Comparison of ENCODE assay signal across 16 cellular contexts in the genomic region with DNA sequence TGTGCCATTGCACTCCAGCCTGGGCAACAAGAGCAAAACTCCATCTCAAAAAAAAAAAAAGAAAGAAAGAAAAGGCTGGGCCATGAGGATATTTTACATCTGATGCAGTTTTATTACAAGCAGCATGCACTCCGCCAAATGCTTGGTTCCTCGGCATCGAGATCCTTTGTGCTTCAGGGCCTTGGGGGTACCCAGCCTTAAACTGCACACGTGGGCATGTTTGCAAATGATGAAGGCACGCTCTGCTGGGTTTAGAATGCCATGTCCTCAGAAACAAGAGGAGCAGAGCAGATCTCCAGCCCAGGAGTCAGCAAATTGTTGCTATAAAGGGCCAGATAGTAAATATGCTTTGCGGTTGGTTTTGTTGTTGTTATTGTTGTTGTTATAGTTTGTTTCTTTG.
A peak's percentile ranks its signal among the peaks of the same experiment; 100 is the strongest.
DNase-seq lines count a peak whose midpoint lies in the region; ATAC-seq and TF ChIP-seq lines count a peak whose summit lies in the region.
"Had no signal": no experiment of that assay in that cellular context is flagged by ENCODE, and none has a peak within 500 bp of the region (broad histone marks: within the 10 kb centered on the region; RNA-seq: fewer than 3 reads in every experiment).

No MANE protein-coding gene starts in this region.

- no peak overlapping the region for H3K4me3 ChIP-seq in BLaER1 treated with 17β-estradiol and CSF1 and Interleukin-3, amounts not matched to agents 10 nM and 100 nM
- no peak overlapping the region for H3K4me3 ChIP-seq in lower lobe of right lung
- H3K4me3 ChIP-seq in mesenchymal stem cell (ENCODE audit: insufficient read depth in 1 of 2, low read depth in 1 of 2, low read length in 2 of 2) = no peak overlapping the region
- H3K4me3 ChIP-seq: A549 had no signal

- no peaks in the 10 kb centered on the region for H3K9me3 ChIP-seq in BLaER1 treated with 17β-estradiol and CSF1 and Interleukin-3, amounts not matched to agents 10 nM and 100 nM (replicated peaks in 1 of 11)
- H3K9me3 ChIP-seq in lower lobe of right lung (no peaks in the 10 kb centered on the region), mesenchymal stem cell (ENCODE audit: control insufficient read depth, low read length) (no peaks in the 10 kb centered on the region)
- H3K9me3 ChIP-seq: A549 had no signal

- peaks cover 17 to 22% (median 20%) of the 10 kb centered on the region in 10 experiments for H3K4me1 ChIP-seq in BLaER1 treated with 17β-estradiol and CSF1 and Interleukin-3, amounts not matched to agents 10 nM and 100 nM
- H3K4me1 ChIP-seq in lower lobe of right lung (no peaks in the 10 kb centered on the region), mesenchymal stem cell (ENCODE audit: control insufficient read depth, insufficient read depth, low read depth, low read length) (peaks cover 4% of the 10 kb centered on the region)
- H3K4me1 ChIP-seq: A549 had no signal

- intact Hi-C loops in lower lobe of right lung (cut with DNase I) = no loop called here

- WGBS in mesenchymal stem cell = 96% methylated on average over 5 of the region's 6 CpGs

- no peak overlapping the region for H3K4ac ChIP-seq in mesenchymal stem cell (ENCODE audit: low read depth in 1 of 2, low read length in 2 of 2)

- CTCF ChIA-PET in RWPE1 (lab: Yijun Ruan, JAX) = no interaction called here

- POLR2A ChIA-PET in RWPE1 (lab: Yijun Ruan, JAX; ENCODE audit: low non-redundant PET) = no interaction called here

- peak overlapping the region in 1 of 2 experiments; percentile 68 for H3K18ac ChIP-seq in mesenchymal stem cell (ENCODE audit: low read depth in 1 of 2, low read length in 2 of 2)

- H3K27ac ChIP-seq in BLaER1 treated with 17β-estradiol and CSF1 and Interleukin-3, amounts not matched to agents 10 nM and 100 nM = peak overlapping the region in 9 of 11 experiments; percentile 33 to 71 (median 61); a peak in 15 of 22 replicates
- 0 out of 2 replicates have a peak overlapping the region, but pooled peaks have one; percentile 11 for H3K27ac ChIP-seq in VCaP
- peak overlapping the region; percentile 6 for H3K27ac ChIP-seq in lower lobe of right lung
- H3K27ac ChIP-seq in substantia nigra (ENCODE audit: low read depth, low read length, poor library complexity, severe bottlenecking) = peak overlapping the region; percentile 63
- H3K27ac ChIP-seq in mesenchymal stem cell (ENCODE audit: low read length, poor library complexity, severe bottlenecking) = no peak overlapping the region
- no peak overlapping the region for H3K27ac ChIP-seq in RWPE1
- H3K27ac ChIP-seq: A549 had no signal

- no peak overlapping the region for H2BK12ac ChIP-seq in mesenchymal stem cell (ENCODE audit: low read length in 2 of 2)

- no peaks in the 10 kb centered on the region for H4K20me1 ChIP-seq in BLaER1 treated with 17β-estradiol and CSF1 and Interleukin-3, amounts not matched to agents 10 nM and 100 nM

- H4K8ac ChIP-seq in mesenchymal stem cell (ENCODE audit: low read length) = no peak overlapping the region

- H3K27me3 ChIP-seq in BLaER1 treated with 17β-estradiol and CSF1 and Interleukin-3, amounts not matched to agents 10 nM and 100 nM = no peaks in the 10 kb centered on the region
- H3K27me3 ChIP-seq in lower lobe of right lung (ENCODE audit: low read depth) (no peaks in the 10 kb centered on the region), mesenchymal stem cell (ENCODE audit: control insufficient read depth in 1 of 2, insufficient read depth in 1 of 2, low read length in 2 of 2) (no peaks in the 10 kb centered on the region)

- DNase-seq in lower lobe of right lung = no peak
- DNase-seq in substantia nigra (lab: John Stamatoyannopoulos, UW) = no peak
- no peak for DNase-seq in COR-L47 (lab: John Stamatoyannopoulos, UW)
- DNase-seq in mesenchymal stem cell = no peak
- DNase-seq in RWPE1 (ENCODE audit: low spot score) = no peak
- DNase-seq in GM03348 (ENCODE audit: low spot score) = no peak
- DNase-seq: CD4-positive, CD25-positive, alpha-beta regulatory T cell; DMS79 treated with DMSO at 0.1 percent for 48 hours; NCI-H1417; NCI-H1930; NCI-H2171; NCI-H774 had no signal

- H4K91ac ChIP-seq in mesenchymal stem cell (ENCODE audit: low read length) = no peak overlapping the region

- TF ChIP-seq CTCF in VCaP (conservative IDR thresholded peaks at IDR 0.05) (no peak), lower lobe of right lung (IDR thresholded peaks at IDR 0.05) (no peak), RWPE1 (conservative IDR thresholded peaks at IDR 0.05; ENCODE audit: low read depth) (no peak)

- peaks cover 0 to 52% (median 11%) of the 10 kb centered on the region in 11 experiments; a peak in 15 of 22 replicates for H3K36me3 ChIP-seq in BLaER1 treated with 17β-estradiol and CSF1 and Interleukin-3, amounts not matched to agents 10 nM and 100 nM
- H3K36me3 ChIP-seq in lower lobe of right lung (peaks cover 22% of the 10 kb centered on the region), mesenchymal stem cell (ENCODE audit: control insufficient read depth in 1 of 2, insufficient read depth in 2 of 2, low read depth in 1 of 2, low read length in 2 of 2) (peaks cover 47 to 51% of the 10 kb centered on the region in 2 experiments)

- H3K9ac ChIP-seq in BLaER1 treated with 17β-estradiol and CSF1 and Interleukin-3, amounts not matched to agents 10 nM and 100 nM = peak overlapping the region in 5 of 11 experiments; percentile 33 to 49 (median 47); a peak in 5 of 22 replicates
- no peak overlapping the region for H3K9ac ChIP-seq in mesenchymal stem cell (ENCODE audit: low read length)

- peak overlapping the region; percentile 54 to 80 (median 73) for H3K4me2 ChIP-seq in BLaER1 treated with 17β-estradiol and CSF1 and Interleukin-3, amounts not matched to agents 10 nM and 100 nM
- no peak overlapping the region for H3K4me2 ChIP-seq in mesenchymal stem cell (ENCODE audit: low read length, poor library complexity, severe bottlenecking)
- H3K4me2 ChIP-seq: A549 had no signal

- no peak overlapping the region for H2BK5ac ChIP-seq in mesenchymal stem cell (ENCODE audit: low read depth, low read length, poor library complexity, severe bottlenecking)

- H2BK120ac ChIP-seq in mesenchymal stem cell (ENCODE audit: low read depth, low read length) = no peak overlapping the region

- H2AFZ ChIP-seq in mesenchymal stem cell (ENCODE audit: low read depth, low read length) = no peak overlapping the region

- H3K79me1 ChIP-seq in mesenchymal stem cell (replicated peaks; ENCODE audit: low read length, poor library complexity, severe bottlenecking) = no peaks in the 10 kb centered on the region

- H3K23ac ChIP-seq in mesenchymal stem cell (ENCODE audit: low read length in 2 of 2) = no peak overlapping the region

- H2BK15ac ChIP-seq in mesenchymal stem cell (ENCODE audit: low read depth, poor library complexity, severe bottlenecking) = no peak overlapping the region

- no peak overlapping the region for H2AK5ac ChIP-seq in mesenchymal stem cell (ENCODE audit: low read length, severe bottlenecking)

- no peak overlapping the region for H3K14ac ChIP-seq in mesenchymal stem cell (ENCODE audit: low read length in 2 of 2)

- no peak for ATAC-seq in lower lobe of right lung
- ATAC-seq: A549, Panc1 had no signal

Comparison
In these comparisons a context has a peak if more than half of its experiments do, and no peak if none do; other contexts are left out.
1. H3K27ac ChIP-seq: peak in BLaER1 treated with 17β-estradiol and CSF1 and Interleukin-3, amounts not matched to agents 10 nM and 100 nM (9 of 11), VCaP (single experiment), lower lobe of right lung (single experiment) and substantia nigra (single experiment); none in mesenchymal stem cell (single experiment) and RWPE1 (single experiment).